ENCODE assay signal across 12 cellular contexts in genomic region chr1:150020711-150021110, GRCh38.
"Had no signal": no experiment of that assay in that cellular context is flagged by ENCODE, and none has a peak within 500 bp of the region (broad histone marks: within the 10 kb centered on the region; RNA-seq: fewer than 3 reads in every experiment).

No MANE protein-coding gene starts in this region.

- H3K27me3 Mint-ChIP-seq: central memory CD8-positive, alpha-beta T cell had no signal

- H3K9me3 ChIP-seq: ovary, tibial nerve had no signal

- H3K4me1 Mint-ChIP-seq: activated CD4-positive, alpha-beta T cell treated with anti-CD3 and anti-CD28 coated beads, Interleukin-2, amount 10 ng/mL, durations not matched to agents 7 days and 5 days; activated naive CD4-positive, alpha-beta T cell treated with anti-CD3 and anti-CD28 coated beads, Interleukin-2, amount 10 ng/mL, durations not matched to agents 7 days and 5 days; central memory CD8-positive, alpha-beta T cell had no signal

- H3K9me3 Mint-ChIP-seq: activated CD4-positive, alpha-beta T cell treated with anti-CD3 and anti-CD28 coated beads, Interleukin-2, amount 10 ng/mL, durations not matched to agents 7 days and 5 days; activated naive CD4-positive, alpha-beta T cell treated with anti-CD3 and anti-CD28 coated beads, Interleukin-2, amount 10 ng/mL, durations not matched to agents 7 days and 5 days; activated T-helper 2 cell treated with anti-CD3 and anti-CD28 coated beads, Interferon-gamma antibody, Interleukin-2, Interleukin-4, amounts not matched to agents 10 μg/mL and 5 μg/mL and 100 μg/mL, durations not matched to agents 14 hours and 24 hours and 36 hours; central memory CD8-positive, alpha-beta T cell had no signal

- DNase-seq: activated CD4-positive, alpha-beta T cell treated with anti-CD3 and anti-CD28 coated beads, Interleukin-2, amount 10 ng/mL, durations not matched to agents 7 days and 5 days; activated CD4-positive, CD25-positive, alpha-beta regulatory T cell; activated naive CD4-positive, alpha-beta T cell treated with anti-CD3 and anti-CD28 coated beads, Interleukin-2, amount 10 ng/mL, durations not matched to agents 7 days and 5 days; activated T-cell treated with anti-CD3 and anti-CD28 coated beads for 4 hours; dorsolateral prefrontal cortex; ovary; retina; T-helper 2 cell had no signal

- H3K36me3 Mint-ChIP-seq: activated naive CD4-positive, alpha-beta T cell treated with anti-CD3 and anti-CD28 coated beads, Interleukin-2, amount 10 ng/mL, durations not matched to agents 7 days and 5 days had no signal

- H3K27ac ChIP-seq: ovary, skin epidermis had no signal

- H3K4me3 Mint-ChIP-seq: activated CD4-positive, alpha-beta T cell treated with anti-CD3 and anti-CD28 coated beads, Interleukin-2, amount 10 ng/mL, durations not matched to agents 7 days and 5 days; activated naive CD4-positive, alpha-beta T cell treated with anti-CD3 and anti-CD28 coated beads, Interleukin-2, amount 10 ng/mL, durations not matched to agents 7 days and 5 days; central memory CD8-positive, alpha-beta T cell had no signal

- H3K27me3 ChIP-seq: dorsolateral prefrontal cortex, ovary, tibial nerve had no signal

- H3K27ac Mint-ChIP-seq: activated CD4-positive, alpha-beta T cell treated with anti-CD3 and anti-CD28 coated beads, Interleukin-2, amount 10 ng/mL, durations not matched to agents 7 days and 5 days; activated naive CD4-positive, alpha-beta T cell treated with anti-CD3 and anti-CD28 coated beads, Interleukin-2, amount 10 ng/mL, durations not matched to agents 7 days and 5 days; activated T-helper 2 cell treated with anti-CD3 and anti-CD28 coated beads, Interferon-gamma antibody, Interleukin-2, Interleukin-4, amounts not matched to agents 10 μg/mL and 5 μg/mL and 100 μg/mL, durations not matched to agents 14 hours and 24 hours and 36 hours had no signal

- H3K36me3 ChIP-seq: ovary, tibial nerve had no signal

- H3K4me3 ChIP-seq: dorsolateral prefrontal cortex, ovary, skin epidermis, tibial nerve had no signal
